ENCODE assay signal across 8 cellular contexts in genomic region chr1:160675641-160676410, GRCh38. TPM values are rescaled to one million over a fixed set of nuclear protein-coding genes. Genes with fewer than 3 reads are reported as not detected.
DNase-seq lines count a peak whose midpoint lies in the region; ATAC-seq and TF ChIP-seq lines count a peak whose summit lies in the region.

No MANE protein-coding gene starts in this region.

- ATAC-seq in DND-41 (ENCODE audit: insufficient read depth, low read depth) (peak; percentile 69), GM21576 (IDR thresholded peaks at IDR 0.05; ENCODE audit: unreplicated experiment) (peak; percentile 55), HG03025 (IDR thresholded peaks at IDR 0.05; ENCODE audit: low FRiP score, unreplicated experiment) (no peak)

- WGBS in spleen, 5 donors: 42 to 54% (median 49%) methylated on average over 6 of the region's 6 CpGs

- H3K9me3 Mint-ChIP-seq in T-helper 2 cell treated with Interferon-gamma antibody and Interleukin-4, amounts not matched to agents 5 μg/mL and 100 μg/mL, for 36 hours: no peaks in the 10 kb centered on the region

- peak overlapping the region; percentile 38; the same call in 1 of the 2 replicates for H2AFZ ChIP-seq in DND-41 (ENCODE audit: low read depth, low read length)

- H4K20me1 ChIP-seq in DND-41 (ENCODE audit: insufficient read depth, low read length): no peaks in the 10 kb centered on the region

- H3K36me3 ChIP-seq in DND-41 (ENCODE audit: insufficient read depth, low read length) (peaks cover 42% of the 10 kb centered on the region), ascending aorta (no peaks in the 10 kb centered on the region), spleen (peaks cover 0 to 49% (median 33%) of the 10 kb centered on the region in 6 donors)

- H3K4me1 Mint-ChIP-seq in T-helper 2 cell treated with Interferon-gamma antibody and Interleukin-4, amounts not matched to agents 5 μg/mL and 100 μg/mL, for 36 hours (ENCODE audit: low read depth): peaks cover 30% of the 10 kb centered on the region

- no peaks in the 10 kb centered on the region for H3K27me3 Mint-ChIP-seq in T-helper 2 cell treated with Interferon-gamma antibody and Interleukin-4, amounts not matched to agents 5 μg/mL and 100 μg/mL, for 36 hours (ENCODE audit: low read depth)

- H3K4me2 ChIP-seq in DND-41 (ENCODE audit: insufficient read depth, low read length): peak overlapping the region; percentile 45; the same call in 1 of the 2 replicates

- H3K4me1 ChIP-seq in DND-41 (ENCODE audit: insufficient read depth, low read length) (peaks cover 45% of the 10 kb centered on the region), ascending aorta (no peaks in the 10 kb centered on the region), spleen (peaks cover 36 to 71% (median 50%) of the 10 kb centered on the region in 6 donors)

- H3K27ac Mint-ChIP-seq in T-helper 2 cell treated with Interferon-gamma antibody and Interleukin-4, amounts not matched to agents 5 μg/mL and 100 μg/mL, for 36 hours: peak overlapping the region; percentile 41

- TF ChIP-seq CTCF in DND-41 (IDR thresholded peaks at IDR 0.05; ENCODE audit: borderline replicate concordance, extremely low read depth, low read length, poor library complexity, severe bottlenecking): peak; percentile 93
- TF ChIP-seq CTCF in LNCAP (IDR thresholded peaks at IDR 0.05): peak; percentile 97
- TF ChIP-seq CTCF in ascending aorta (IDR thresholded peaks at IDR 0.05): peak; percentile 32 to 51 (median 33)
- peak; percentile 66 to 84 (median 79) for TF ChIP-seq CTCF in spleen (IDR thresholded peaks at IDR 0.05 in 8 of 11, conservative IDR thresholded peaks at IDR 0.05 in 3 of 11)

- peak overlapping the region; percentile 38 for H3K9ac ChIP-seq in DND-41 (ENCODE audit: low read depth, low read length)

- H3K9me3 ChIP-seq in DND-41 (ENCODE audit: insufficient read depth, low read length, severe bottlenecking): no peaks in the 10 kb centered on the region
- H3K9me3 ChIP-seq in ascending aorta: no peaks in the 10 kb centered on the region
- H3K9me3 ChIP-seq in spleen: no peaks in the 10 kb centered on the region

- no peak for TF ChIP-seq POLR2A in spleen (IDR thresholded peaks at IDR 0.05)

- DNase-seq in DND-41 (peak; percentile 84), ascending aorta (ENCODE audit: low spot score in 2 of 2) (peak in 1 of 2 donors; percentile 73), hepatic stellate cell (ENCODE audit: low spot score) (peak; percentile 22), spleen (peak; percentile 94)
- DNase-seq in T-helper 2 cell treated with Interferon-gamma antibody and Interleukin-4, amounts not matched to agents 5 μg/mL and 100 μg/mL, for 36 hours (ENCODE audit: low spot score): peak; percentile 70

- no peak overlapping the region for H3K4me3 ChIP-seq in DND-41 (ENCODE audit: low read depth in 1 of 2, low read length in 2 of 2)
- no peak overlapping the region for H3K4me3 ChIP-seq in ascending aorta
- peak overlapping the region in 1 of 8 donors; percentile 0 for H3K4me3 ChIP-seq in spleen

- H3K27ac ChIP-seq in DND-41 (ENCODE audit: low read length) (peak overlapping the region; percentile 92), ascending aorta (no peak overlapping the region), spleen (peak overlapping the region in 6 of 8 donors; percentile 36 to 81 (median 60))

- no peaks in the 10 kb centered on the region for H3K79me2 ChIP-seq in DND-41 (ENCODE audit: insufficient read depth, low read length)

- no peaks in the 10 kb centered on the region for H3K27me3 ChIP-seq in DND-41 (ENCODE audit: insufficient read depth, low read length, poor library complexity)
- no peaks in the 10 kb centered on the region for H3K27me3 ChIP-seq in ascending aorta
- no peaks in the 10 kb centered on the region for H3K27me3 ChIP-seq in spleen (replicated peaks in 1 of 7)

- intact Hi-C loops in ascending aorta (cut with DNase I) (no loop called here), spleen (cut with DNase I; ENCODE audit: low total_unique reads) (loop anchor here (10.0 kb wide), 1 partner anchor 61 kb away; no protein-coding TSS in a partner anchor)

- H3K4me3 Mint-ChIP-seq in T-helper 2 cell treated with Interferon-gamma antibody and Interleukin-4, amounts not matched to agents 5 μg/mL and 100 μg/mL, for 36 hours: peak overlapping the region; percentile 37

- peaks cover 45% of the 10 kb centered on the region for H3K36me3 Mint-ChIP-seq in T-helper 2 cell treated with Interferon-gamma antibody and Interleukin-4, amounts not matched to agents 5 μg/mL and 100 μg/mL, for 36 hours (ENCODE audit: low read depth)

RNA-seq across cellular contexts. Expression of gene SLAMF1, which starts 29.0 kb away (rescaled TPM):
- not detected for total RNA-seq in ascending aorta
- 10 to 100 TPM in 6 of 7 donors, 1 to 10 TPM in 1; 7.4 to 18.3 (median 11.3) TPM for total RNA-seq in spleen
- 1 to 10 TPM; 2.8 to 3.9 (median 3.2) TPM for polyA plus RNA-seq in spleen

RNA-seq across cellular contexts. Expression of gene CD48, which starts 35.8 kb away (rescaled TPM):
- total RNA-seq in ascending aorta (not detected), spleen (100 to 1,000 TPM; 150 to 286 (median 215) TPM)
- polyA plus RNA-seq in spleen: 100 to 1,000 TPM; 371 to 510 (median 479) TPM

Comparison
In these comparisons a context has a peak if more than half of its experiments do, and no peak if none do; other contexts are left out.
1. H3K27ac ChIP-seq: peak in DND-41 (single experiment) and spleen (6 of 8); none in ascending aorta (0 of 2).
2. CTCF ChIP-seq: peak in every context shown above with its lines; median percentile 97 in LNCAP; 93 in DND-41; 79 in spleen; 33 in ascending aorta.
3. RNA of gene CD48, which starts 35.8 kb away (total RNA-seq): 150 to 286 TPM in spleen; not detected in ascending aorta (single experiment); every median in the first group is over 100 times any median in the second.